ENCODE assay signal across 1 cellular context in the genomic region with DNA sequence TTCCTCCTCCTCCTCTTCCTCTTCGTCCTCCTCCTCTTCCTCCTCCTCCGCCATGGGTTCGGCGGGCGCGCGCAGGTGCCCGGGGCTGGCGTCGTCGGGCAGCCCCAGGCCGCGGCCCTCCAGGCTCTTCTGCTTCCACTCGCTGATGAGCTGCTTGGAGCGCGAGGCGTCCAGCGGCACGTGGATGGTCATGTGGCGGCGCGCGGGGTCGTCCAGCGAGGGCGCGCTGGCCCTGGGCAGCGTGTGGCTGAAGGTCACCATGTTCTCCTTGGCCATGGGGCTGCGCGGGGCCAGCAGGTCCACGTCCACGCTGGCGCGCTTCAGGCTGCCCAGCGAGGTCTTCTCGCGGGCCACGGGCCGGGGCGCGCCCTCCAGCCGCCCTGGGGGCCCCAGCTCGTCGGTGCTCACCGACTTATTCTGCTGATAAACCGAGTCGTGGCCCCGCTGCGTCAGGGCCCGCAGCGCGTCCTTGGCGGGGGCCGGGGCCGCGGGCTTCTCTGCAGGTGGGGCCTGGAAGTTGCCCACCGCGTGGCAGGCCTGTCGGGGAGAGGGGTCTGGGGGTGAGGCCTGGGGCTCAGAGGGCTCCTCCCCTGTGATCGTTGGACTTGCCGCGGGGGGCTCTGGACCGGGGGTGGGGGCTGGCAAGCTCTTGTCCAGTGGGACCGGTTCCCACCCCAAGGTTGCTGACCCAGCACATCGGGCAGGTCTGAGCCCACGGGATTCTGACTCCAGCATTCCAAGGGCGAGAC.
TF ChIP-seq lines count a peak whose summit lies in the region.

No MANE protein-coding gene starts in this region.

TF ChIP-seq in HEK293, 187 proteins besides CTCF, POLR2A, EP300 and RAD21:
- no peak for TF ChIP-seq ZNF585B (tag by site-specific recombination; IDR thresholded peaks at IDR 0.05)
- TF ChIP-seq, protein P1, sequence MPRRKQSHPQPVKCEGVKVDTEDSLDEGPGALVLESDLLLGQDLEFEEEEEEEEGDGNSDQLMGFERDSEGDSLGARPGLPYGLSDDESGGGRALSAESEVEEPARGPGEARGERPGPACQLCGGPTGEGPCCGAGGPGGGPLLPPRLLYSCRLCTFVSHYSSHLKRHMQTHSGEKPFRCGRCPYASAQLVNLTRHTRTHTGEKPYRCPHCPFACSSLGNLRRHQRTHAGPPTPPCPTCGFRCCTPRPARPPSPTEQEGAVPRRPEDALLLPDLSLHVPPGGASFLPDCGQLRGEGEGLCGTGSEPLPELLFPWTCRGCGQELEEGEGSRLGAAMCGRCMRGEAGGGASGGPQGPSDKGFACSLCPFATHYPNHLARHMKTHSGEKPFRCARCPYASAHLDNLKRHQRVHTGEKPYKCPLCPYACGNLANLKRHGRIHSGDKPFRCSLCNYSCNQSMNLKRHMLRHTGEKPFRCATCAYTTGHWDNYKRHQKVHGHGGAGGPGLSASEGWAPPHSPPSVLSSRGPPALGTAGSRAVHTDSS (tag by site-specific recombination; IDR thresholded peaks at IDR 0.05) = peak; percentile 95
